ENCODE assay signal across 1 cellular context in genomic region chr21:29024474-29025327, GRCh38.
TF ChIP-seq lines count a peak whose summit lies in the region.

TSS of gene USP16 (plus strand) at chr21:29024668. CDS start at chr21:29027914, 3,246 bp downstream.

TF ChIP-seq in HepG2, 621 proteins besides CTCF, POLR2A, EP300 and RAD21 (continued from another document and continues in another):
- TF ChIP-seq FUBP1 (CRISPR knock-in tag; IDR thresholded peaks at IDR 0.05; ENCODE audit: borderline replicate concordance) (no peak), NFE2 (CRISPR knock-in tag; IDR thresholded peaks at IDR 0.05) (no peak), ZNF747 (CRISPR knock-in tag; IDR thresholded peaks at IDR 0.05; ENCODE audit: borderline replicate concordance) (no peak), GATAD2A (CRISPR knock-in tag; IDR thresholded peaks at IDR 0.05) (no peak), ZFX (CRISPR knock-in tag; IDR thresholded peaks at IDR 0.05; ENCODE audit: low read depth) (peak; percentile 99), SMYD3 (CRISPR knock-in tag; IDR thresholded peaks at IDR 0.05) (0 out of 2 replicates have a peak, but pooled peaks have one; percentile 77), AGO2 (optimal IDR thresholded peaks at IDR 0.05; ENCODE audit: low read depth, low read length) (peak; percentile 48), RERE (CRISPR knock-in tag; IDR thresholded peaks at IDR 0.05; ENCODE audit: low read depth) (no peak), DZIP1 (CRISPR knock-in tag; IDR thresholded peaks at IDR 0.05) (no peak), GZF1 (CRISPR knock-in tag; IDR thresholded peaks at IDR 0.05) (no peak), STAG1 (CRISPR knock-in tag; IDR thresholded peaks at IDR 0.05) (no peak), PHF8 (CRISPR knock-in tag; IDR thresholded peaks at IDR 0.05) (peak; percentile 95), JARID2 (CRISPR knock-in tag; IDR thresholded peaks at IDR 0.05; ENCODE audit: insufficient replicate concordance) (no peak), CC2D1A (CRISPR knock-in tag; IDR thresholded peaks at IDR 0.05) (no peak), HNF4G (IDR thresholded peaks at IDR 0.05; ENCODE audit: borderline replicate concordance, low read depth, low read length) (no peak), HNF4G (CRISPR knock-in tag; IDR thresholded peaks at IDR 0.05; ENCODE audit: borderline replicate concordance, low read depth) (no peak), ZNF44 (CRISPR knock-in tag; IDR thresholded peaks at IDR 0.05) (no peak), FOXJ3 (CRISPR knock-in tag; IDR thresholded peaks at IDR 0.05; ENCODE audit: borderline replicate concordance) (0 out of 2 replicates have a peak, but pooled peaks have one; percentile 29), ZNF234 (CRISPR knock-in tag; conservative IDR thresholded peaks at IDR 0.05) (no peak), KLF16 (CRISPR knock-in tag; IDR thresholded peaks at IDR 0.05) (peak in 1 of 2 experiments; percentile 43; a peak in 2 of 4 replicates), ZFP1 (CRISPR knock-in tag; IDR thresholded peaks at IDR 0.05) (no peak), ZNF557 (CRISPR knock-in tag; IDR thresholded peaks at IDR 0.05) (0 out of 2 replicates have a peak, but pooled peaks have one; percentile 33), PHB2 (IDR thresholded peaks at IDR 0.05; ENCODE audit: partially characterized antibody) (no peak), WIZ (CRISPR knock-in tag; IDR thresholded peaks at IDR 0.05) (peak; percentile 62; the same call in 1 of the 2 replicates), ZNF260 (CRISPR knock-in tag; IDR thresholded peaks at IDR 0.05; ENCODE audit: borderline replicate concordance, low read depth) (no peak), ZNF75D (CRISPR knock-in tag; IDR thresholded peaks at IDR 0.05; ENCODE audit: borderline replicate concordance) (no peak), PCBP1 (IDR thresholded peaks at IDR 0.05; ENCODE audit: borderline replicate concordance, low read depth, low read length) (no peak; the same call in 1 of the 2 replicates), ZNF256 (CRISPR knock-in tag; conservative IDR thresholded peaks at IDR 0.05) (no peak; the same call in 1 of the 2 replicates), HDAC2 (CRISPR knock-in tag; IDR thresholded peaks at IDR 0.05) (peak; percentile 49; the same call in 1 of the 2 replicates), ZNF619 (CRISPR knock-in tag; IDR thresholded peaks at IDR 0.05) (no peak), BCLAF1 (IDR thresholded peaks at IDR 0.05) (no peak), ZMAT3 (CRISPR knock-in tag; conservative IDR thresholded peaks at IDR 0.05) (0 out of 2 replicates have a peak, but pooled peaks have one; percentile 37), MXI1 (IDR thresholded peaks at IDR 0.05; ENCODE audit: borderline replicate concordance, low read depth, low read length) (peak; percentile 93; the same call in 1 of the 3 replicates), ZNF615 (CRISPR knock-in tag; IDR thresholded peaks at IDR 0.05; ENCODE audit: borderline replicate concordance) (no peak), ZSCAN21 (CRISPR knock-in tag; IDR thresholded peaks at IDR 0.05; ENCODE audit: borderline replicate concordance) (peak; percentile 20; the same call in 1 of the 2 replicates), GATAD1 (CRISPR knock-in tag; IDR thresholded peaks at IDR 0.05) (peak; percentile 96), CREB3 (CRISPR knock-in tag; IDR thresholded peaks at IDR 0.05) (0 out of 2 replicates have a peak, but pooled peaks have one; percentile 33), ZNF605 (CRISPR knock-in tag; IDR thresholded peaks at IDR 0.05) (peak; percentile 13; the same call in 1 of the 2 replicates), PBX3 (CRISPR knock-in tag; IDR thresholded peaks at IDR 0.05; ENCODE audit: borderline replicate concordance) (peak; percentile 91), PRDM15 (CRISPR knock-in tag; IDR thresholded peaks at IDR 0.05) (peak; percentile 86), ZNF503 (CRISPR knock-in tag; IDR thresholded peaks at IDR 0.05) (0 out of 2 replicates have a peak, but pooled peaks have one; percentile 52)
